8 cellular contexts compared by ENCODE assay signal in the genomic region with DNA sequence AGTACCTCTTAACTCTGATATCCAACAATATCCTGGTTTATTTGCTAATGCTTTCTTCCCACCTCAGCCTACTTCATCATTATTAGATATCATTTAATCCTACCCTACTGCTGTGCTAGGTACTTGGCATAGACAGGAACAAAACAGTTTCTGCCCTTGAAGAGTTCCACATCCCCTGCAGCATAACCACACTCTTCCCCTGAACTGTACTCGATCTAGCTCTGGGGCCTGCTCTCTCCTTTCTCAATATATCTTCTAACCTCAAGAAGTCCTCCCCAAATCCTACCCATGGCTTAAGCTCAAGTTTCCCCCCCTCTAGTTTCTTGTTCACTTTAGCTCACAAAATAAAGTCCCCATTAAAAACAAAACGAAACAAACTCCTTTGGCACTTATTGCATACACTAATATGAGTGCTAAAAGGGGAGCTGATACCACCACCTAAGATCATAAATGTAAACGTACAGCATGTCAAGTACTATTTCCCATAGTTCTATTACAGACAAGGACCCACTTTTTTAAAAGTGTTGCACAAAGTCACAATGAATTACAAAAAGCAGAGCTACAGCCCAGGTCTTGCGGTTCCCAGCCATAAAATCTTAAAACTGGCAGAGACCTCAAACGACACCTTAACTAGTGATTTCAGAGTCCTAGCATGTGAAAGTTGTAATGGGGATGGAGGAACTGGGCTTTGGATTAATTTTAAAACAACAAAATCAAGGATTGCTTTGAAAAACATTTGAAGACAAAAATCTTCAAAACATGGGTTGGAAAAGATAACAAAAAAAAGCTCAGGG.
A peak's percentile ranks its signal among the peaks of the same experiment; 100 is the strongest.
DNase-seq lines count a peak whose midpoint lies in the region; ATAC-seq and TF ChIP-seq lines count a peak whose summit lies in the region.

No MANE protein-coding gene starts in this region.

- H3K4me1 Mint-ChIP-seq in CD4-positive, alpha-beta T cell (ENCODE audit: low read depth), result peaks cover 51% of the 10 kb centered on the region

- H3K4me3 Mint-ChIP-seq in CD4-positive, alpha-beta T cell, result peak overlapping the region; percentile 94

- peaks cover 13% of the 10 kb centered on the region for H3K36me3 Mint-ChIP-seq in CD4-positive, alpha-beta T cell (ENCODE audit: low read depth)

- no peak for TF ChIP-seq CTCF in CD4-positive, alpha-beta T cell (IDR thresholded peaks at IDR 0.05)
- TF ChIP-seq CTCF in adrenal gland (IDR thresholded peaks at IDR 0.05) (no peak), neutrophil (IDR thresholded peaks at IDR 0.05) (no peak), body of pancreas (IDR thresholded peaks at IDR 0.05) (no peak)

- H3K4me3 ChIP-seq in adrenal gland (no peak overlapping the region), neutrophil (ENCODE audit: low read depth in 1 of 2, low read length in 1 of 2) (peak overlapping the region; percentile 86 to 92), body of pancreas (peak overlapping the region in 1 of 2 donors; percentile 4)

- H3K27me3 ChIP-seq in CD4-positive, alpha-beta T cell (ENCODE audit: control insufficient read depth, insufficient read depth, low read length), result no peaks in the 10 kb centered on the region
- H3K27me3 ChIP-seq in adrenal gland (no peaks in the 10 kb centered on the region), neutrophil (no peaks in the 10 kb centered on the region), body of pancreas (no peaks in the 10 kb centered on the region)

- no peak for ATAC-seq in CD4-positive, alpha-beta T cell (ENCODE audit: poor library complexity)
- ATAC-seq in body of pancreas (no peak), HG03520 (IDR thresholded peaks at IDR 0.05; ENCODE audit: unreplicated experiment) (no peak)

- H3K27ac Mint-ChIP-seq in CD4-positive, alpha-beta T cell, result peak overlapping the region; percentile 98

- POLR2A ChIA-PET in CD4-positive, alpha-beta T cell (lab: Charles Lee), result interaction anchor here (1.7 kb wide), 1 partner anchor 9 kb away, joined by 8 read pairs; no protein-coding TSS in a partner anchor

- no peaks in the 10 kb centered on the region for H3K9me3 ChIP-seq in CD4-positive, alpha-beta T cell (ENCODE audit: control insufficient read depth, low read length)
- H3K9me3 ChIP-seq in adrenal gland (replicated peaks in 1 of 3) (no peaks in the 10 kb centered on the region), neutrophil (no peaks in the 10 kb centered on the region), body of pancreas (no peaks in the 10 kb centered on the region)

- H3K4me1 ChIP-seq in adrenal gland (replicated peaks in 1 of 2) (peaks cover 19 to 25% of the 10 kb centered on the region in 2 donors), neutrophil (ENCODE audit: control insufficient read depth in 1 of 2, insufficient read depth in 1 of 2, low read depth in 1 of 2, low read length in 1 of 2) (peaks cover 23 to 36% of the 10 kb centered on the region in 2 experiments), body of pancreas (peaks cover 27% of the 10 kb centered on the region)

- no peak overlapping the region for H3K27ac ChIP-seq in CD4-positive, alpha-beta T cell (ENCODE audit: low read depth, low read length)
- H3K27ac ChIP-seq in adrenal gland (peak overlapping the region in 3 of 5 donors; percentile 8 to 67 (median 14)), neutrophil (peak overlapping the region; percentile 98), body of pancreas (peak overlapping the region in 2 of 4 donors; percentile 100)

- no peaks in the 10 kb centered on the region for H3K9me3 Mint-ChIP-seq in CD4-positive, alpha-beta T cell

- intact Hi-C loops in CD4-positive, alpha-beta T cell (cut with DNase I, micrococcal nuclease), result loop anchor here (2.0 to 10.0 kb wide), 7 partner anchors 94 to 1870 kb away; a partner anchor contains a TSS
- intact Hi-C loops in adrenal gland (cut with DNase I), result no loop called here
- intact Hi-C loops in body of pancreas (cut with DNase I), result no loop called here

- H3K27me3 Mint-ChIP-seq in CD4-positive, alpha-beta T cell, result no peaks in the 10 kb centered on the region

- no peaks in the 10 kb centered on the region for H3K36me3 ChIP-seq in adrenal gland (replicated peaks in 1 of 2)
- no peaks in the 10 kb centered on the region for H3K36me3 ChIP-seq in neutrophil
- H3K36me3 ChIP-seq in body of pancreas (replicated peaks in 1 of 2; ENCODE audit: insufficient read depth in 1 of 2, low read depth in 2 of 2), result no peaks in the 10 kb centered on the region

- CTCF ChIA-PET in CD4-positive, alpha-beta T cell (lab: Charles Lee), result interaction anchor here (1.3 kb wide), 1 partner anchor 48 kb away, joined by 3 read pairs; no protein-coding TSS in a partner anchor

- WGBS in adrenal gland, 4 donors, result 60 to 73% (median 67%) methylated on average over 5 of the region's 5 CpGs
- 51 to 61% methylated on average over 5 of the region's 5 CpGs for WGBS in body of pancreas, 2 donors

- no peak for DNase-seq in CD4-positive, alpha-beta T cell
- peak; percentile 35 for DNase-seq in KG1 (lab: John Stamatoyannopoulos, UW)
- DNase-seq in adrenal gland, result no peak
- no peak for DNase-seq in T1000 (lab: John Stamatoyannopoulos, UW)
- no peak for DNase-seq in body of pancreas
- no peak for DNase-seq in HuH-7.5 (ENCODE audit: low spot score)

- TF ChIP-seq POLR2A in adrenal gland (IDR thresholded peaks at IDR 0.05) (no peak), body of pancreas (IDR thresholded peaks at IDR 0.05) (no peak)

Comparison
In these comparisons a context has a peak if more than half of its experiments do, and no peak if none do; other contexts are left out.
1. H3K4me3 ChIP-seq: peak in neutrophil (2 of 2); none in adrenal gland (0 of 4).
2. intact Hi-C loops: an anchor here in CD4-positive, alpha-beta T cell (2.0 to 10.0 kb wide); none called in adrenal gland and body of pancreas.